In genomic region chr12:53347905-53348304, GRCh38 we compare ENCODE assay signal across 27 cellular contexts. TPM values are rescaled to one million over a fixed set of nuclear protein-coding genes. Genes with fewer than 3 reads are reported as not detected.
DNase-seq lines count a peak whose midpoint lies in the region; ATAC-seq and TF ChIP-seq lines count a peak whose summit lies in the region.
"Had no signal": no experiment of that assay in that cellular context is flagged by ENCODE, and none has a peak within 500 bp of the region (broad histone marks: within the 10 kb centered on the region; RNA-seq: fewer than 3 reads in every experiment).

No MANE protein-coding gene starts in this region.

- CTCF ChIA-PET in HEK293 (lab: Yijun Ruan, JAX) = interaction anchor here (0.6 to 1.7 kb wide), 10 partner anchors 20 to 360 kb away, joined by 3 to 10 read pairs (median 4); partner anchors contain the start of genes AAAS and AMHR2

- no peak for TF ChIP-seq POLR2A in body of pancreas (IDR thresholded peaks at IDR 0.05)

- DNase-seq in epithelial cell of prostate (ENCODE audit: low read depth, low spot score) = no peak
- no peak for DNase-seq in neuronal stem cell (ENCODE audit: low spot score)
- DNase-seq in 8988T = no peak
- no peak for DNase-seq in body of pancreas
- DNase-seq in right cardiac atrium = no peak
- DNase-seq: ACHN; BE2C; C1 segment of cervical spinal cord; CD4-positive, alpha-beta memory T cell; CD4-positive, CD25-positive, alpha-beta regulatory T cell; CD8-positive, alpha-beta memory T cell; COR-L47; DMS 273 treated with DMSO at 0.1 percent for 48 hours; DMS153; DMS53; DMS79; DND-41; EL; GDM1 had no signal

- no peak overlapping the region for H4K8ac ChIP-seq in neuronal stem cell (ENCODE audit: low read depth, low read length)

- no peak overlapping the region for H3K14ac ChIP-seq in neuronal stem cell (ENCODE audit: low read length)

- H2BK15ac ChIP-seq in neuronal stem cell (ENCODE audit: low read length) = no peak overlapping the region

- no peak overlapping the region for H3K9ac ChIP-seq in neuronal stem cell (ENCODE audit: low read depth, low read length, poor library complexity)
- H3K9ac ChIP-seq: BLaER1 had no signal

- H3K4me2 ChIP-seq in neuronal stem cell (ENCODE audit: insufficient read depth, low read length, poor library complexity, severe bottlenecking) = no peak overlapping the region
- H3K4me2 ChIP-seq: BLaER1 had no signal

- no peak overlapping the region for H2BK5ac ChIP-seq in neuronal stem cell (ENCODE audit: low read length)

- H3K27ac ChIP-seq in HEK293 (ENCODE audit: extremely low read depth, low read depth, low read length) (no peak overlapping the region), epithelial cell of prostate (peak overlapping the region; percentile 21), neuronal stem cell (replicated peaks; ENCODE audit: low read length) (no peak overlapping the region), body of pancreas (no peak overlapping the region), right cardiac atrium (ENCODE audit: low read length) (no peak overlapping the region)
- H3K27ac ChIP-seq: BLaER1 had no signal

- no peak overlapping the region for H3K4ac ChIP-seq in neuronal stem cell (ENCODE audit: low read length)

- H3K27me3 ChIP-seq in neuronal stem cell (ENCODE audit: control insufficient read depth in 3 of 3, insufficient read depth in 3 of 3, low read depth in 1 of 3, low read length in 3 of 3) (peaks cover 0 to 33% (median 4%) of the 10 kb centered on the region in 3 experiments), body of pancreas (no peaks in the 10 kb centered on the region), right cardiac atrium (ENCODE audit: control insufficient read depth, insufficient read depth) (no peaks in the 10 kb centered on the region)
- H3K27me3 ChIP-seq: BE2C, BLaER1 had no signal

- H3K23ac ChIP-seq in neuronal stem cell (ENCODE audit: low read depth, low read length, poor library complexity) = no peak overlapping the region

- ATAC-seq in body of pancreas (no peak), right cardiac atrium (no peak)
- ATAC-seq: GM12878 had no signal

- no peak overlapping the region for H3K4me3 ChIP-seq in HEK293 (ENCODE audit: low read depth, low read length)
- H3K4me3 ChIP-seq in neuronal stem cell (ENCODE audit: low read length in 2 of 2) = no peak overlapping the region
- no peak overlapping the region for H3K4me3 ChIP-seq in body of pancreas
- H3K4me3 ChIP-seq in right cardiac atrium (ENCODE audit: low read length) = no peak overlapping the region
- H3K4me3 ChIP-seq: BLaER1, GM12878 had no signal

- H3K9me3 ChIP-seq in HEK293 (ENCODE audit: control insufficient read depth, insufficient read depth, low read depth, low read length) = no peaks in the 10 kb centered on the region
- H3K9me3 ChIP-seq in neuronal stem cell (replicated peaks in 1 of 2; ENCODE audit: control insufficient read depth in 2 of 2, insufficient read depth in 1 of 2, low read depth in 1 of 2, low read length in 2 of 2) = no peaks in the 10 kb centered on the region
- H3K9me3 ChIP-seq in body of pancreas = no peaks in the 10 kb centered on the region
- no peaks in the 10 kb centered on the region for H3K9me3 ChIP-seq in right cardiac atrium (ENCODE audit: control insufficient read depth, low read length)
- H3K9me3 ChIP-seq: BE2C, BLaER1 had no signal

- no peak overlapping the region for H2BK12ac ChIP-seq in neuronal stem cell (ENCODE audit: low read length)

- no peaks in the 10 kb centered on the region for H3K79me1 ChIP-seq in neuronal stem cell (ENCODE audit: low read depth, low read length)

- no peak overlapping the region for H2AK5ac ChIP-seq in neuronal stem cell (ENCODE audit: low read depth, low read length)

- H3K4me1 ChIP-seq in HEK293 (ENCODE audit: control insufficient read depth, insufficient read depth, low read length) = no peaks in the 10 kb centered on the region
- H3K4me1 ChIP-seq in neuronal stem cell (ENCODE audit: control insufficient read depth in 2 of 2, insufficient read depth in 1 of 2, low read depth in 1 of 2, low read length in 2 of 2) = peaks cover 5 to 10% of the 10 kb centered on the region in 2 donors
- peaks cover 16% of the 10 kb centered on the region for H3K4me1 ChIP-seq in body of pancreas
- H3K4me1 ChIP-seq in right cardiac atrium (ENCODE audit: control insufficient read depth, insufficient read depth, low read length) = no peaks in the 10 kb centered on the region

- H3K36me3 ChIP-seq in HEK293 (ENCODE audit: control insufficient read depth in 2 of 2, insufficient read depth in 1 of 2, low read length in 2 of 2) (no peaks in the 10 kb centered on the region), neuronal stem cell (replicated peaks in 1 of 2; ENCODE audit: control insufficient read depth in 2 of 2, insufficient read depth in 2 of 2, low read length in 2 of 2) (no peaks in the 10 kb centered on the region), body of pancreas (replicated peaks in 1 of 2; ENCODE audit: insufficient read depth in 1 of 2, low read depth in 2 of 2) (no peaks in the 10 kb centered on the region)
- H3K36me3 ChIP-seq: BE2C, BLaER1 had no signal

- WGBS in neuronal stem cell (ENCODE audit: extremely low coverage in 2 of 2, insufficient read length in 2 of 2, insufficient replicate concordance in 1 of 2), 2 donors = no CpG with 5 or more reads among the region's 4 CpGs
- 83 to 89% methylated on average over 4 of the region's 4 CpGs for WGBS in body of pancreas, 2 donors
- 91% methylated on average over 4 of the region's 4 CpGs for WGBS in right cardiac atrium

- H2BK120ac ChIP-seq in neuronal stem cell (ENCODE audit: low read depth, low read length) = no peak overlapping the region

- H3K18ac ChIP-seq in neuronal stem cell (ENCODE audit: low read length) = no peak overlapping the region

- H4K91ac ChIP-seq in neuronal stem cell (ENCODE audit: low read depth, low read length, poor library complexity) = no peak overlapping the region

- H2AFZ ChIP-seq in neuronal stem cell (ENCODE audit: low read length) = peak overlapping the region; percentile 13

- intact Hi-C loops in body of pancreas (cut with DNase I) (no loop called here), right cardiac atrium (cut with DNase I) (loop anchor here in 1 of 4 donors (5.0 kb wide), 1 partner anchor 164 kb away; no protein-coding TSS in a partner anchor)

- TF ChIP-seq CTCF in HEK293 (tag by site-specific recombination; IDR thresholded peaks at IDR 0.05) (no peak), body of pancreas (IDR thresholded peaks at IDR 0.05) (no peak)

- POLR2A ChIA-PET in HEK293 (lab: Yijun Ruan, JAX) = interaction anchor here (0.9 kb wide), 1 partner anchor 73 kb away, joined by 3 read pairs; no protein-coding TSS in a partner anchor

TF ChIP-seq in HEK293, 187 proteins besides CTCF, POLR2A, EP300 and RAD21 (continues in another document):
- TF ChIP-seq ZNF701 (tag by site-specific recombination; IDR thresholded peaks at IDR 0.05) (no peak), ZBTB17 (tag by site-specific recombination; IDR thresholded peaks at IDR 0.05) (no peak), ZNF426 (tag by site-specific recombination; IDR thresholded peaks at IDR 0.05) (peak; percentile 45)

RNA-seq across cellular contexts. Expression of gene SP7, which starts 11.8 kb away (rescaled TPM):
- polyA plus RNA-seq in neuronal stem cell (2013, experiment 1 of 2) = 0.22 TPM
- polyA plus RNA-seq in neuronal stem cell (2013, experiment 2 of 2) = 0.35 TPM
- total RNA-seq in body of pancreas = not detected
- total RNA-seq in right cardiac atrium = not detected
- polyA plus RNA-seq in right cardiac atrium = not detected
- total RNA-seq: A172; A673; CD4-positive, alpha-beta memory T cell; CD4-positive, CD25-positive, alpha-beta regulatory T cell; CD8-positive, alpha-beta memory T cell; Daoy; GM12878 had no signal
- polyA plus RNA-seq: AG04450; CD14-positive monocyte; CD4-positive, alpha-beta memory T cell; CD8-positive, alpha-beta memory T cell had no signal

RNA-seq across cellular contexts. Expression of gene AAAS, which starts 26.5 kb away (rescaled TPM):
- polyA plus RNA-seq in neuronal stem cell (2013, experiment 1 of 2) = 66.1 TPM
- 65.0 TPM for polyA plus RNA-seq in neuronal stem cell (2013, experiment 2 of 2)
- total RNA-seq in body of pancreas (10 to 100 TPM; 40.0 to 53.7 TPM), right cardiac atrium (10 to 100 TPM; 30.5 to 48.9 (median 40.0) TPM)
- 31.3 TPM for polyA plus RNA-seq in right cardiac atrium

RNA-seq across cellular contexts. Expression of gene SP1, which starts 32.1 kb away (rescaled TPM):
- polyA plus RNA-seq in neuronal stem cell (2013, experiment 1 of 2) = 27.3 TPM
- polyA plus RNA-seq in neuronal stem cell (2013, experiment 2 of 2) = 27.4 TPM
- 10 to 100 TPM; 16.8 to 24.6 TPM for total RNA-seq in body of pancreas
- 10 to 100 TPM; 30.2 to 39.9 (median 34.2) TPM for total RNA-seq in right cardiac atrium
- 8.3 TPM for polyA plus RNA-seq in right cardiac atrium

RNA-seq across cellular contexts. Expression of gene MYG1, which starts 48.4 kb away (rescaled TPM):
- polyA plus RNA-seq in neuronal stem cell (2013, experiment 1 of 2) = 74.0 TPM
- polyA plus RNA-seq in neuronal stem cell (2013, experiment 2 of 2) = 71.1 TPM
- total RNA-seq in body of pancreas (10 to 100 TPM; 25.4 to 25.7 TPM), right cardiac atrium (10 to 100 TPM; 28.9 to 44.3 (median 38.1) TPM)
- polyA plus RNA-seq in right cardiac atrium = 37.3 TPM

RNA-seq across cellular contexts. Expression of gene PFDN5, which starts 52.6 kb away (rescaled TPM):
- 482 TPM for polyA plus RNA-seq in neuronal stem cell (2013, experiment 1 of 2)
- polyA plus RNA-seq in neuronal stem cell (2013, experiment 2 of 2) = 474 TPM
- total RNA-seq in body of pancreas (100 to 1,000 TPM; 337 to 403 TPM), right cardiac atrium (100 to 1,000 TPM; 355 to 443 (median 395) TPM)
- 764 TPM for polyA plus RNA-seq in right cardiac atrium
